In genomic region chr17:19938736-19939135, GRCh38 we compare ENCODE assay signal across 17 cellular contexts. TPM values are rescaled to one million over a fixed set of nuclear protein-coding genes. Genes with fewer than 3 reads are reported as not detected.
DNase-seq lines count a peak whose midpoint lies in the region; ATAC-seq and TF ChIP-seq lines count a peak whose summit lies in the region.
"Had no signal": no experiment of that assay in that cellular context is flagged by ENCODE, and none has a peak within 500 bp of the region (broad histone marks: within the 10 kb centered on the region; RNA-seq: fewer than 3 reads in every experiment).

No MANE protein-coding gene starts in this region.

- no peaks in the 10 kb centered on the region for H3K79me2 ChIP-seq in mesendoderm (ENCODE audit: control insufficient read depth, insufficient read depth, low read length)

- H3K4me1 ChIP-seq in mesendoderm (ENCODE audit: control insufficient read depth, low read depth, low read length): no peaks in the 10 kb centered on the region

- no peaks in the 10 kb centered on the region for H3K27me3 ChIP-seq in CD4-positive, alpha-beta T cell (ENCODE audit: control insufficient read depth, insufficient read depth, low read length)
- no peaks in the 10 kb centered on the region for H3K27me3 ChIP-seq in mesendoderm (ENCODE audit: insufficient read depth, low read length, poor library complexity)

- no peak overlapping the region for H4K5ac ChIP-seq in mesendoderm (ENCODE audit: low read length)

- no peak overlapping the region for H2BK120ac ChIP-seq in mesendoderm (ENCODE audit: low read depth, low read length)

- no CpG with 5 or more reads among the region's 10 CpGs for WGBS in mesendoderm (ENCODE audit: extremely low coverage, insufficient coverage, low lambda C conversion rate)

- H3K4me3 ChIP-seq in mesendoderm (ENCODE audit: low read length): no peak overlapping the region

- no peak for TF ChIP-seq CTCF in CD4-positive, alpha-beta T cell (IDR thresholded peaks at IDR 0.05)
- TF ChIP-seq CTCF in type B pancreatic cell (conservative IDR thresholded peaks at IDR 0.05): no peak

- CTCF ChIA-PET in CD4-positive, alpha-beta T cell (lab: Charles Lee): interaction anchor here (0.7 to 1.2 kb wide), 2 partner anchors 70 to 371 kb away, joined by 3 to 5 read pairs; partner anchors contain the start of gene SPECC1

- peaks cover 86% of the 10 kb centered on the region for H3K36me3 Mint-ChIP-seq in CD4-positive, alpha-beta T cell (ENCODE audit: low read depth)
- H3K36me3 Mint-ChIP-seq in type B pancreatic cell: peaks cover 23% of the 10 kb centered on the region

- H4K8ac ChIP-seq in mesendoderm (ENCODE audit: low read depth, low read length): peak overlapping the region; percentile 65

- no peak for ATAC-seq in CD4-positive, alpha-beta T cell (ENCODE audit: poor library complexity)
- no peak for ATAC-seq in HG03045 (IDR thresholded peaks at IDR 0.05; ENCODE audit: unreplicated experiment)

- H2BK15ac ChIP-seq in mesendoderm (replicated peaks; ENCODE audit: low read depth): no peak overlapping the region

- H3K56ac ChIP-seq in mesendoderm (ENCODE audit: low read length): no peak overlapping the region

- no peak overlapping the region for H3K4me3 Mint-ChIP-seq in CD4-positive, alpha-beta T cell
- H3K4me3 Mint-ChIP-seq in type B pancreatic cell: no peak overlapping the region
- H3K4me3 Mint-ChIP-seq: B cell had no signal

- peaks cover 1% of the 10 kb centered on the region for H3K79me1 ChIP-seq in mesendoderm (ENCODE audit: low read length)

- no peak overlapping the region for H2BK5ac ChIP-seq in mesendoderm (ENCODE audit: low read length)

- H3K27me3 Mint-ChIP-seq in CD4-positive, alpha-beta T cell: no peaks in the 10 kb centered on the region
- H3K27me3 Mint-ChIP-seq in type B pancreatic cell: no peaks in the 10 kb centered on the region
- H3K27me3 Mint-ChIP-seq: B cell had no signal

- H3K9me3 ChIP-seq in CD4-positive, alpha-beta T cell (ENCODE audit: control insufficient read depth, low read length): no peaks in the 10 kb centered on the region

- peaks cover 28% of the 10 kb centered on the region for H3K4me1 Mint-ChIP-seq in CD4-positive, alpha-beta T cell (ENCODE audit: low read depth)
- H3K4me1 Mint-ChIP-seq in type B pancreatic cell (ENCODE audit: unreplicated experiment): no peaks in the 10 kb centered on the region

- no peak overlapping the region for H3K23ac ChIP-seq in mesendoderm (ENCODE audit: low read length)

- no peak overlapping the region for H3K4me2 ChIP-seq in mesendoderm (ENCODE audit: low read length)

- POLR2A ChIA-PET in CD4-positive, alpha-beta T cell (lab: Charles Lee): interaction anchor here (1.1 kb wide), 2 partner anchors 39 to 73 kb away, joined by 3 read pairs; partner anchors contain the start of gene AKAP10

- H2AK5ac ChIP-seq in mesendoderm (ENCODE audit: low read length): no peak overlapping the region

- H3K9ac ChIP-seq in mesendoderm (ENCODE audit: low read length): no peak overlapping the region

- no peak for DNase-seq in CD4-positive, alpha-beta T cell
- DNase-seq in mesendoderm (no peak), type B pancreatic cell (ENCODE audit: extremely low spot score, unreplicated experiment) (no peak), HT-29 (ENCODE audit: low spot score) (no peak), DMS79 (lab: John Stamatoyannopoulos, UW) (no peak)
- DNase-seq: IMR-90, KG1, MM.1S, NCI-H1694, NCI-H2081, NCI-H2227 treated with DMSO at 0.1 percent for 48 hours, NCI-H526 treated with DMSO at 0.1 percent for 48 hours, Right ventricle myocardium superior, RPMI8226 had no signal

- no peak overlapping the region for H3K4ac ChIP-seq in mesendoderm (ENCODE audit: low read depth, low read length)

- H3K9me3 Mint-ChIP-seq in CD4-positive, alpha-beta T cell: no peaks in the 10 kb centered on the region
- H3K9me3 Mint-ChIP-seq in type B pancreatic cell: no peaks in the 10 kb centered on the region

- no peak overlapping the region for H3K27ac ChIP-seq in CD4-positive, alpha-beta T cell (ENCODE audit: low read depth, low read length)
- H3K27ac ChIP-seq in angular gyrus (ENCODE audit: low read depth, low read length) (peak overlapping the region; percentile 74), mesendoderm (ENCODE audit: low read depth, low read length) (no peak overlapping the region)

- intact Hi-C loops in CD4-positive, alpha-beta T cell (cut with DNase I, micrococcal nuclease): no loop called here

- peak overlapping the region; percentile 48 for H3K27ac Mint-ChIP-seq in CD4-positive, alpha-beta T cell
- H3K27ac Mint-ChIP-seq in type B pancreatic cell: peak overlapping the region; percentile 21
- H3K27ac Mint-ChIP-seq: B cell had no signal

- no peak overlapping the region for H3K18ac ChIP-seq in mesendoderm (ENCODE audit: low read length)

- peaks cover 5% of the 10 kb centered on the region for H3K36me3 ChIP-seq in mesendoderm (ENCODE audit: control insufficient read depth, insufficient read depth, low read length)

RNA-seq across cellular contexts. Expression of gene AKAP10, which starts 38.9 kb away (rescaled TPM):
- 10 to 100 TPM; 29.2 to 36.0 TPM for total RNA-seq in CD4-positive, alpha-beta T cell
- polyA plus RNA-seq in mesendoderm (2013, experiment 1 of 2): 8.7 TPM
- polyA plus RNA-seq in mesendoderm (2013, experiment 2 of 2): 8.4 TPM
- 30.3 and 31.3 TPM in 2 replicates for total RNA-seq in type B pancreatic cell (ENCODE audit: low replicate concordance)
- 4.4 and 5.9 TPM in 2 replicates for total RNA-seq in HT-29 (2014; rRNA removed; shearing (Covaris generic))
